In the genomic region with DNA sequence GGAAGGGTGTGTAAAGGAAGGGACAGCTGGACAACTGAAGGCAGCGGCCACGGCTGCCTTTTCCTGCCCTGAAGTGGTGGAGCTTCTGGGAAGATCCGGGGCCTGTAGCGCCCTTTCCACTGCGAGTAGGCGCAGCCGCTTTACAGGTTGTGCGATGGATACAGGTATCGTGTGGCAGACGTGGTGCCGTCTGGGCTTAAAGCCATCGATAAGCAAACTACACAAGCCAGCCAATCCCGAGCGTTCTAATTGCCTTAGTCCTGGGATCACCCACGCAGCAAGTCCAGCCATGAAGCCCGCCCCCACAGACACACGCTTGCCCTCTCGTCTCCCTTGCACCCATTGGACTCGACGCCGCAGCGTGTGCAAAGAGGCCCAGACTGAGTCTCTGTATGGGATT, we compare ENCODE assay signal across 1 cellular context.
TF ChIP-seq lines count a peak whose summit lies in the region.

No MANE protein-coding gene starts in this region.

TF ChIP-seq in WTC11, 78 proteins besides CTCF, POLR2A, EP300 and RAD21 (continued from another document):
- TF ChIP-seq NR2C2 (CRISPR knock-in tag; IDR thresholded peaks at IDR 0.05) (no peak), NFATC4 (CRISPR knock-in tag; IDR thresholded peaks at IDR 0.05) (no peak), ZNF219 (CRISPR knock-in tag; IDR thresholded peaks at IDR 0.05; ENCODE audit: borderline replicate concordance) (no peak), CREM (CRISPR knock-in tag; IDR thresholded peaks at IDR 0.05) (no peak)
- TF ChIP-seq, protein P1, sequence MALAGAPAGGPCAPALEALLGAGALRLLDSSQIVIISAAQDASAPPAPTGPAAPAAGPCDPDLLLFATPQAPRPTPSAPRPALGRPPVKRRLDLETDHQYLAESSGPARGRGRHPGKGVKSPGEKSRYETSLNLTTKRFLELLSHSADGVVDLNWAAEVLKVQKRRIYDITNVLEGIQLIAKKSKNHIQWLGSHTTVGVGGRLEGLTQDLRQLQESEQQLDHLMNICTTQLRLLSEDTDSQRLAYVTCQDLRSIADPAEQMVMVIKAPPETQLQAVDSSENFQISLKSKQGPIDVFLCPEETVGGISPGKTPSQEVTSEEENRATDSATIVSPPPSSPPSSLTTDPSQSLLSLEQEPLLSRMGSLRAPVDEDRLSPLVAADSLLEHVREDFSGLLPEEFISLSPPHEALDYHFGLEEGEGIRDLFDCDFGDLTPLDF (CRISPR knock-in tag; IDR thresholded peaks at IDR 0.05): no peak
